18 cellular contexts compared by ENCODE assay signal in the genomic region with DNA sequence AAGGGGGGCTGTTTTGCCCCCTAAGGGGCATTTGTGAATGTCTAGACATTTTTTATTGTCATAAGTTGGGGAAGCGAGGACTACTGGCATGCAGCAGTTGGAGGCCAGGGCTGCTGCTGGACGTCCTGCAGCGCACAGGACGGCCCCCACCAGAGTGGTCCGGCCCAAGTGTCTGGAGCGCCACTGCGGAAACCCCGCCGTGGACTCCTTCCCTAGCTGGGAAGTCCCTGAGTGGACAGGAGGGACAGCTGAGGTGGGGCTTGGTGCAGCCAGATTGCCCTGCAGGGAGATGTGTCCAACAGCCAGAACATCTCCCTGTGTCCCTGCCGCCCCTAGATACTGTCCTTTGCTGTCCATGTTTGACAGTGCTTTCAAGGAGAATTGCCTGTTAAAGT. TPM values are rescaled to one million over a fixed set of nuclear protein-coding genes. Genes with fewer than 3 reads are reported as not detected.
DNase-seq lines count a peak whose midpoint lies in the region; ATAC-seq lines count a peak whose summit lies in the region.
"Had no signal": no experiment of that assay in that cellular context is flagged by ENCODE, and none has a peak within 500 bp of the region (broad histone marks: within the 10 kb centered on the region; RNA-seq: fewer than 3 reads in every experiment).

No MANE protein-coding gene starts in this region.

- no peak overlapping the region for H3K4me3 ChIP-seq in mesenchymal stem cell (ENCODE audit: insufficient read depth in 1 of 2, low read depth in 1 of 2, low read length in 2 of 2)
- H3K4me3 ChIP-seq: BLaER1 treated with 17β-estradiol and CSF1 and Interleukin-3, amounts not matched to agents 10 nM and 100 nM; colonic mucosa; testis had no signal

- no peak overlapping the region for H3K18ac ChIP-seq in mesenchymal stem cell (ENCODE audit: low read depth in 1 of 2, low read length in 2 of 2)

- no peak overlapping the region for H2BK15ac ChIP-seq in mesenchymal stem cell (ENCODE audit: low read depth, poor library complexity, severe bottlenecking)

- DNase-seq in activated effector memory CD4-positive, alpha-beta T cell treated with anti-CD3 and anti-CD28 coated beads, Interleukin-2, amount 50 U/mL, for 16 hours = peak; percentile 54
- no peak for DNase-seq in activated effector memory CD4-positive, alpha-beta T cell treated with Interleukin-2 at 50 U/mL for 16 hours
- no peak for DNase-seq in mesenchymal stem cell
- DNase-seq: activated CD4-positive, alpha-beta T cell treated with anti-CD3 and anti-CD28 coated beads for 48 hours; activated CD8-positive, alpha-beta memory T cell treated with anti-CD3 and anti-CD28 coated beads, Interleukin-2, amount 50 U/mL, for 4 hours; colonic mucosa; DMS 273 treated with DMSO at 0.1 percent for 48 hours; GDM1; NCI-H1105 treated with DMSO at 0.1 percent for 48 hours; stimulated activated CD8-positive, alpha-beta memory T cell treated with anti-CD3 and anti-CD28 coated beads, Interleukin-4, amount 100 ng/mL, for 48 hours; testis had no signal

- no peak overlapping the region for H2BK5ac ChIP-seq in mesenchymal stem cell (ENCODE audit: low read depth, low read length, poor library complexity, severe bottlenecking)

- H2AK5ac ChIP-seq in mesenchymal stem cell (ENCODE audit: low read length, severe bottlenecking) = no peak overlapping the region

- H3K14ac ChIP-seq in mesenchymal stem cell (ENCODE audit: low read length in 2 of 2) = no peak overlapping the region

- peak overlapping the region; percentile 89 for H3K27ac ChIP-seq in cingulate gyrus (ENCODE audit: low read depth, low read length)
- no peak overlapping the region for H3K27ac ChIP-seq in mesenchymal stem cell (ENCODE audit: low read length, poor library complexity, severe bottlenecking)
- H3K27ac ChIP-seq in temporal lobe (ENCODE audit: low read depth, low read length) = peak overlapping the region; percentile 87
- H3K27ac ChIP-seq: BLaER1 treated with 17β-estradiol and CSF1 and Interleukin-3, amounts not matched to agents 10 nM and 100 nM; colonic mucosa; parathyroid adenoma had no signal

- peaks cover 19 to 23% of the 10 kb centered on the region in 2 experiments for H3K36me3 ChIP-seq in mesenchymal stem cell (ENCODE audit: control insufficient read depth in 1 of 2, insufficient read depth in 2 of 2, low read depth in 1 of 2, low read length in 2 of 2)
- H3K36me3 ChIP-seq: colonic mucosa had no signal

- ATAC-seq in GM18861 (IDR thresholded peaks at IDR 0.05; ENCODE audit: unreplicated experiment) (no peak), HG03571 (IDR thresholded peaks at IDR 0.05; ENCODE audit: unreplicated experiment) (no peak), GM18909 (IDR thresholded peaks at IDR 0.05; ENCODE audit: poor library complexity, unreplicated experiment) (no peak)

- no peak overlapping the region for H2AFZ ChIP-seq in mesenchymal stem cell (ENCODE audit: low read depth, low read length)
- H2AFZ ChIP-seq: parathyroid adenoma had no signal

- H3K79me1 ChIP-seq in mesenchymal stem cell (replicated peaks; ENCODE audit: low read length, poor library complexity, severe bottlenecking) = no peaks in the 10 kb centered on the region

- WGBS in mesenchymal stem cell = 84% methylated on average over 10 of the region's 10 CpGs

- H3K4ac ChIP-seq in mesenchymal stem cell (ENCODE audit: low read depth in 1 of 2, low read length in 2 of 2) = no peak overlapping the region

- H4K91ac ChIP-seq in mesenchymal stem cell (ENCODE audit: low read length) = no peak overlapping the region

- no peak overlapping the region for H3K4me2 ChIP-seq in mesenchymal stem cell (ENCODE audit: low read length, poor library complexity, severe bottlenecking)

- no peak overlapping the region for H3K23ac ChIP-seq in mesenchymal stem cell (ENCODE audit: low read length in 2 of 2)

- peaks cover 49% of the 10 kb centered on the region for H3K4me1 ChIP-seq in mesenchymal stem cell (ENCODE audit: control insufficient read depth, insufficient read depth, low read depth, low read length)

- H4K8ac ChIP-seq in mesenchymal stem cell (ENCODE audit: low read length) = no peak overlapping the region

- H3K9me3 ChIP-seq in mesenchymal stem cell (ENCODE audit: control insufficient read depth, low read length) = no peaks in the 10 kb centered on the region
- H3K9me3 ChIP-seq: BLaER1 treated with 17β-estradiol and CSF1 and Interleukin-3, amounts not matched to agents 10 nM and 100 nM; colonic mucosa; testis had no signal

- H2BK12ac ChIP-seq in mesenchymal stem cell (ENCODE audit: low read length in 2 of 2) = no peak overlapping the region

- H3K27me3 ChIP-seq in mesenchymal stem cell (ENCODE audit: control insufficient read depth in 1 of 2, insufficient read depth in 1 of 2, low read length in 2 of 2) = peaks cover 2 to 3% of the 10 kb centered on the region in 2 experiments
- H3K27me3 ChIP-seq: colonic mucosa, testis had no signal

- peak overlapping the region; percentile 71 for H3K9ac ChIP-seq in mesenchymal stem cell (ENCODE audit: low read length)
- H3K9ac ChIP-seq: parathyroid adenoma had no signal

- no peak overlapping the region for H2BK120ac ChIP-seq in mesenchymal stem cell (ENCODE audit: low read depth, low read length)

RNA-seq across cellular contexts. Expression of gene CKB, which starts 5.5 kb away (rescaled TPM):
- 46.1 TPM for polyA plus RNA-seq in mesenchymal stem cell (2013, experiment 1 of 2)
- 46.9 TPM for polyA plus RNA-seq in mesenchymal stem cell (2013, experiment 2 of 2)
- 249 TPM for total RNA-seq in temporal lobe

RNA-seq across cellular contexts. Expression of gene TRMT61A, which starts 11.8 kb away (rescaled TPM):
- polyA plus RNA-seq in mesenchymal stem cell (2013, experiment 1 of 2) = 3.6 TPM
- polyA plus RNA-seq in mesenchymal stem cell (2013, experiment 2 of 2) = 3.8 TPM
- 4.7 TPM for total RNA-seq in temporal lobe

RNA-seq across cellular contexts. Expression of gene BAG5, which starts 45.3 kb away (rescaled TPM):
- polyA plus RNA-seq in mesenchymal stem cell (2013, experiment 1 of 2) = 14.8 TPM
- polyA plus RNA-seq in mesenchymal stem cell (2013, experiment 2 of 2) = 14.4 TPM
- total RNA-seq in temporal lobe = 32.2 TPM

RNA-seq across cellular contexts. Expression of gene COA8, which starts 45.6 kb away (rescaled TPM):
- polyA plus RNA-seq in mesenchymal stem cell (2013, experiment 1 of 2) = 63.1 TPM
- polyA plus RNA-seq in mesenchymal stem cell (2013, experiment 2 of 2) = 58.9 TPM
- 26.8 TPM for total RNA-seq in temporal lobe
